ENCODE assay signal across 22 cellular contexts in genomic region chr1:17890815-17891191, GRCh38.
"Had no signal": no experiment of that assay in that cellular context is flagged by ENCODE, and none has a peak within 500 bp of the region (broad histone marks: within the 10 kb centered on the region; RNA-seq: fewer than 3 reads in every experiment).

No MANE protein-coding gene starts in this region.

- H3K9me3 ChIP-seq: ascending aorta, body of pancreas, Peyer's patch had no signal

- H3K4me3 ChIP-seq: ascending aorta, body of pancreas, K562, Peyer's patch had no signal

- H3K27ac ChIP-seq: ascending aorta, body of pancreas, Peyer's patch, RWPE1 had no signal

- H3K4me1 ChIP-seq: Peyer's patch had no signal

- DNase-seq: activated CD4-positive, alpha-beta T cell treated with anti-CD3 and anti-CD28 coated beads for 4 hours; activated CD8-positive, alpha-beta memory T cell treated with anti-CD3 and anti-CD28 coated beads, Interleukin-2, amount 50 U/mL, for 4 hours; activated CD8-positive, alpha-beta T cell treated with anti-CD3 and anti-CD28 coated beads for 36 hours; activated naive CD4-positive, alpha-beta T cell; activated naive CD8-positive, alpha-beta T cell treated with anti-CD3 and anti-CD28 coated beads, Interleukin-2, amount 50 U/mL, for 24 hours; activated T-cell treated with anti-CD3 and anti-CD28 coated beads, Interleukin-2, amount 50 U/mL, for 72 hours; amniotic stem cell; body of pancreas; Kasumi-1; NCI-H1105 treated with DMSO at 0.1 percent for 48 hours; NCI-H146; NCI-H187 treated with DMSO at 0.1 percent for 48 hours; NCI-H2081 treated with DMSO at 0.1 percent for 48 hours; NCI-H446; NCI-H524; Peyer's patch; SHP77 treated with DMSO at 0.1 percent for 48 hours had no signal

- H3K27me3 ChIP-seq: ascending aorta, body of pancreas, Peyer's patch had no signal

- H3K36me3 ChIP-seq: ascending aorta, Peyer's patch had no signal

- ATAC-seq: activated CD4-positive, CD25-positive, alpha-beta regulatory T cell treated with anti-CD3 and anti-CD28 coated beads, Interleukin-2, amount 50 U/mL, for 24 hours; activated CD8-positive, alpha-beta T cell treated with anti-CD3 and anti-CD28 coated beads for 36 hours; activated naive CD4-positive, alpha-beta T cell treated with anti-CD3 and anti-CD28 coated beads, Interleukin-2, amount 50 U/mL, for 72 hours; activated naive CD8-positive, alpha-beta T cell treated with anti-CD3 and anti-CD28 coated beads, Interleukin-2, amount 50 U/mL, for 24 hours; activated T-cell treated with anti-CD3 and anti-CD28 coated beads, Interleukin-2, amount 50 U/mL, for 72 hours; body of pancreas; K562 had no signal
